ENCODE assay signal across 17 cellular contexts in genomic region chr14:77989441-77989891, GRCh38.
DNase-seq lines count a peak whose midpoint lies in the region; ATAC-seq and TF ChIP-seq lines count a peak whose summit lies in the region.
"Had no signal": no experiment of that assay in that cellular context is flagged by ENCODE, and none has a peak within 500 bp of the region (broad histone marks: within the 10 kb centered on the region; RNA-seq: fewer than 3 reads in every experiment).

No MANE protein-coding gene starts in this region.

- no peak overlapping the region for H3K27ac Mint-ChIP-seq in activated naive CD4-positive, alpha-beta T cell treated with anti-CD3 and anti-CD28 coated beads, Interleukin-2, amount 50 U/mL, for 72 hours
- H3K27ac Mint-ChIP-seq: activated naive CD8-positive, alpha-beta T cell treated with anti-CD3 and anti-CD28 coated beads, Interleukin-2, amount 10 ng/mL, durations not matched to agents 7 days and 5 days; T-helper 2 cell treated with Interferon-gamma antibody and Interleukin-4, amounts not matched to agents 5 μg/mL and 100 μg/mL, for 36 hours had no signal

- intact Hi-C loops in right lobe of liver (cut with DNase I): no loop called here

- H3K4me1 ChIP-seq in ectodermal cell (ENCODE audit: control insufficient read depth, insufficient read depth, low read length): peaks cover 12% of the 10 kb centered on the region
- no peaks in the 10 kb centered on the region for H3K4me1 ChIP-seq in right lobe of liver
- H3K4me1 ChIP-seq in upper lobe of left lung: no peaks in the 10 kb centered on the region
- H3K4me1 ChIP-seq: Caco-2 had no signal

- H3K4me3 ChIP-seq in ectodermal cell (ENCODE audit: insufficient read depth, low read depth, low read length) (no peak overlapping the region), right lobe of liver (no peak overlapping the region), upper lobe of left lung (no peak overlapping the region)
- H3K4me3 ChIP-seq: coronary artery, MG63 had no signal

- no peak for TF ChIP-seq CTCF in right lobe of liver (IDR thresholded peaks at IDR 0.05)
- TF ChIP-seq CTCF in upper lobe of left lung (IDR thresholded peaks at IDR 0.05): no peak

- no peak for TF ChIP-seq POLR2A in right lobe of liver (IDR thresholded peaks at IDR 0.05)
- no peak for TF ChIP-seq POLR2A in upper lobe of left lung (IDR thresholded peaks at IDR 0.05)

- ATAC-seq in right lobe of liver: no peak
- no peak for ATAC-seq in upper lobe of left lung (ENCODE audit: low FRiP score in 2 of 2)
- no peak for ATAC-seq in activated naive CD4-positive, alpha-beta T cell treated with anti-CD3 and anti-CD28 coated beads, Interleukin-2, amount 50 U/mL, for 72 hours

- TF ChIP-seq EP300 in upper lobe of left lung (IDR thresholded peaks at IDR 0.05): no peak

- H3K9me3 ChIP-seq in ectodermal cell (ENCODE audit: control insufficient read depth, low read length) (no peaks in the 10 kb centered on the region), right lobe of liver (no peaks in the 10 kb centered on the region), upper lobe of left lung (no peaks in the 10 kb centered on the region)
- H3K9me3 ChIP-seq: Caco-2, MG63 had no signal

- WGBS in ectodermal cell, 2 experiments: 39 to 42% methylated on average over 10 of the region's 10 CpGs
- WGBS in right lobe of liver (ENCODE audit: insufficient coverage, low coverage, low lambda C conversion rate, missing lambda C conversion rate): 54% methylated on average over 6 of the region's 10 CpGs
- 44 to 51% methylated on average over 9 to 10 of the region's 10 CpGs for WGBS in upper lobe of left lung, 2 donors

- no peaks in the 10 kb centered on the region for H3K9me3 Mint-ChIP-seq in activated naive CD4-positive, alpha-beta T cell treated with anti-CD3 and anti-CD28 coated beads, Interleukin-2, amount 50 U/mL, for 72 hours
- H3K9me3 Mint-ChIP-seq: activated naive CD8-positive, alpha-beta T cell treated with anti-CD3 and anti-CD28 coated beads, Interleukin-2, amount 10 ng/mL, durations not matched to agents 7 days and 5 days; T-helper 2 cell treated with Interferon-gamma antibody and Interleukin-4, amounts not matched to agents 5 μg/mL and 100 μg/mL, for 36 hours had no signal

- H3K36me3 Mint-ChIP-seq in activated naive CD4-positive, alpha-beta T cell treated with anti-CD3 and anti-CD28 coated beads, Interleukin-2, amount 50 U/mL, for 72 hours: no peaks in the 10 kb centered on the region
- H3K36me3 Mint-ChIP-seq: activated naive CD8-positive, alpha-beta T cell treated with anti-CD3 and anti-CD28 coated beads, Interleukin-2, amount 10 ng/mL, durations not matched to agents 7 days and 5 days had no signal

- DNase-seq in COLO829 (ENCODE audit: low spot score) (peak; percentile 46), inferior parietal cortex (ENCODE audit: extremely low spot score) (peak; percentile 80), retina (peak; percentile 71), right lobe of liver (no peak), upper lobe of left lung (no peak)
- DNase-seq in activated naive CD4-positive, alpha-beta T cell treated with anti-CD3 and anti-CD28 coated beads, Interleukin-2, amount 50 U/mL, for 72 hours (ENCODE audit: low spot score in 2 of 2): no peak
- no peak for DNase-seq in activated CD8-positive, alpha-beta memory T cell treated with anti-CD3 and anti-CD28 coated beads, Interleukin-2, amount 50 U/mL, for 4 hours
- DNase-seq: activated CD4-positive, alpha-beta T cell treated with anti-CD3 and anti-CD28 coated beads for 1 hour; activated naive CD8-positive, alpha-beta T cell treated with anti-CD3 and anti-CD28 coated beads, Interleukin-2, amount 10 ng/mL, durations not matched to agents 7 days and 5 days; Caco-2; NCI-H2081 treated with DMSO at 0.1 percent for 48 hours; NCI-H748 treated with DMSO at 0.1 percent for 48 hours had no signal

- H3K36me3 ChIP-seq in ectodermal cell (ENCODE audit: control insufficient read depth, insufficient read depth, low read length) (no peaks in the 10 kb centered on the region), right lobe of liver (no peaks in the 10 kb centered on the region), upper lobe of left lung (no peaks in the 10 kb centered on the region)
- H3K36me3 ChIP-seq: MG63 had no signal

- no peaks in the 10 kb centered on the region for H3K27me3 ChIP-seq in ectodermal cell (ENCODE audit: control insufficient read depth, insufficient read depth, low read length, poor library complexity, severe bottlenecking)
- H3K27me3 ChIP-seq in right lobe of liver: no peaks in the 10 kb centered on the region
- no peaks in the 10 kb centered on the region for H3K27me3 ChIP-seq in upper lobe of left lung
- H3K27me3 ChIP-seq: MG63 had no signal

- peak overlapping the region; percentile 72 for H3K27ac ChIP-seq in ectodermal cell (ENCODE audit: insufficient read depth, low read depth, low read length, poor library complexity, severe bottlenecking)
- H3K27ac ChIP-seq in right lobe of liver: no peak overlapping the region
- H3K27ac ChIP-seq in upper lobe of left lung: peak overlapping the region in 2 of 4 donors; percentile 11 to 28
- H3K27ac ChIP-seq: RWPE1 had no signal

Comparison
In these comparisons a context has a peak if more than half of its experiments do, and no peak if none do; other contexts are left out.
1. DNase-seq: peak in COLO829 (single experiment), inferior parietal cortex (single experiment) and retina (single experiment); none in right lobe of liver (0 of 3), upper lobe of left lung (0 of 2), activated naive CD4-positive, alpha-beta T cell treated with anti-CD3 and anti-CD28 coated beads, Interleukin-2, amount 50 U/mL, for 72 hours (0 of 2) and activated CD8-positive, alpha-beta memory T cell treated with anti-CD3 and anti-CD28 coated beads, Interleukin-2, amount 50 U/mL, for 4 hours (single experiment).